Comparison of ENCODE assay signal across 16 cellular contexts in genomic region chr7:44067064-44067951, GRCh38. TPM values are rescaled to one million over a fixed set of nuclear protein-coding genes. Genes with fewer than 3 reads are reported as not detected.
DNase-seq lines count a peak whose midpoint lies in the region; FAIRE-seq and TF ChIP-seq lines count a peak whose summit lies in the region.
"Had no signal": no experiment of that assay in that cellular context is flagged by ENCODE, and none has a peak within 500 bp of the region (broad histone marks: within the 10 kb centered on the region; RNA-seq: fewer than 3 reads in every experiment).

No MANE protein-coding gene starts in this region.

- H3K27me3 Mint-ChIP-seq in astrocyte (ENCODE audit: low read depth, unreplicated experiment) = no peaks in the 10 kb centered on the region
- H3K27me3 Mint-ChIP-seq: activated CD4-positive, alpha-beta memory T cell treated with anti-CD3 and anti-CD28 coated beads for 36 hours had no signal

- H3K9me3 ChIP-seq in astrocyte (ENCODE audit: insufficient read depth, low read depth, low read length) (no peaks in the 10 kb centered on the region), osteoblast (ENCODE audit: low read depth, low read length) (no peaks in the 10 kb centered on the region)
- H3K9me3 ChIP-seq: body of pancreas, esophagus squamous epithelium, SJCRH30 had no signal

- no peak overlapping the region for H3K4me3 Mint-ChIP-seq in astrocyte (ENCODE audit: unreplicated experiment)
- H3K4me3 Mint-ChIP-seq: activated CD4-positive, alpha-beta memory T cell treated with anti-CD3 and anti-CD28 coated beads for 36 hours had no signal

- H3K36me3 Mint-ChIP-seq in astrocyte (ENCODE audit: low read depth, unreplicated experiment) = peaks cover 3% of the 10 kb centered on the region

- H3K4me3 ChIP-seq in astrocyte (ENCODE audit: insufficient read depth, low read depth, low read length) (no peak overlapping the region), osteoblast (ENCODE audit: insufficient read depth, low read length) (no peak overlapping the region)
- H3K4me3 ChIP-seq: body of pancreas, esophagus squamous epithelium, SJCRH30 had no signal

- H3K36me3 ChIP-seq in astrocyte (ENCODE audit: insufficient read depth, low read length) (no peaks in the 10 kb centered on the region), osteoblast (ENCODE audit: insufficient read depth, low read length) (no peaks in the 10 kb centered on the region)
- H3K36me3 ChIP-seq: SJCRH30 had no signal

- H3K27me3 ChIP-seq in astrocyte (ENCODE audit: insufficient read depth, low read length) (peaks cover 3% of the 10 kb centered on the region), osteoblast (ENCODE audit: insufficient read depth, low read length) (no peaks in the 10 kb centered on the region)
- H3K27me3 ChIP-seq: body of pancreas, esophagus squamous epithelium, SJCRH30 had no signal

- H3K4me1 ChIP-seq in astrocyte (ENCODE audit: insufficient read depth, low read length) (peaks cover 8% of the 10 kb centered on the region), osteoblast (ENCODE audit: insufficient read depth, low read length) (peaks cover 12% of the 10 kb centered on the region)

- H3K79me2 ChIP-seq in astrocyte (ENCODE audit: insufficient read depth, low read length) (no peaks in the 10 kb centered on the region), osteoblast (ENCODE audit: insufficient read depth, low read length) (no peaks in the 10 kb centered on the region)

- DNase-seq in NCI-H1092 treated with DMSO at 0.1 percent for 48 hours (lab: John Stamatoyannopoulos, UW) (peak; percentile 19), NCI-H1092 (lab: John Stamatoyannopoulos, UW) (no peak), astrocyte (ENCODE audit: low read depth) (no peak), osteoblast (ENCODE audit: insufficient read length, low spot score, missing footprints) (peak; percentile 59), NCI-H146 treated with DMSO at 0.1 percent for 48 hours (lab: John Stamatoyannopoulos, UW; ENCODE audit: unreplicated experiment) (no peak), GM19239 (ENCODE audit: insufficient read length, low spot score) (no peak), substantia nigra (lab: John Stamatoyannopoulos, UW) (no peak)
- DNase-seq: activated CD4-positive, alpha-beta memory T cell treated with anti-CD3 and anti-CD28 coated beads for 36 hours; esophagus squamous epithelium; NCI-H2081 treated with DMSO at 0.1 percent for 48 hours; occipital lobe had no signal

- H4K20me1 ChIP-seq in astrocyte (ENCODE audit: insufficient read depth, low read length) = peaks cover 39% of the 10 kb centered on the region
- peaks cover 15% of the 10 kb centered on the region for H4K20me1 ChIP-seq in osteoblast (ENCODE audit: insufficient read depth, low read length)

- H3K27ac ChIP-seq in astrocyte (ENCODE audit: low read depth, low read length) = no peak overlapping the region
- H3K27ac ChIP-seq in osteoblast (ENCODE audit: low read depth, low read length) = no peak overlapping the region
- no peak overlapping the region for H3K27ac ChIP-seq in substantia nigra (ENCODE audit: low read depth, low read length, poor library complexity, severe bottlenecking)
- H3K27ac ChIP-seq: body of pancreas, esophagus squamous epithelium, SJCRH30 had no signal

- H2AFZ ChIP-seq in astrocyte (ENCODE audit: low read depth, low read length) = no peak overlapping the region
- H2AFZ ChIP-seq in osteoblast (ENCODE audit: low read length) = no peak overlapping the region

- FAIRE-seq in astrocyte (lab: Jason Lieb, UNC) (no peak), GM19239 (lab: Jason Lieb, UNC) (no peak)
- FAIRE-seq: A204.1 had no signal

- H3K4me2 ChIP-seq in astrocyte (ENCODE audit: low read length) (no peak overlapping the region), osteoblast (ENCODE audit: insufficient read depth, low read length) (no peak overlapping the region)

- H3K9me3 Mint-ChIP-seq in astrocyte (ENCODE audit: unreplicated experiment) = no peaks in the 10 kb centered on the region
- H3K9me3 Mint-ChIP-seq: activated CD4-positive, alpha-beta memory T cell treated with anti-CD3 and anti-CD28 coated beads for 36 hours had no signal

- TF ChIP-seq CTCF in astrocyte (IDR thresholded peaks at IDR 0.05; ENCODE audit: insufficient read depth, low read depth, low read length) (no peak), osteoblast (IDR thresholded peaks at IDR 0.05; ENCODE audit: extremely low read depth, low read depth, low read length) (no peak)

- TF ChIP-seq POLR2A in GM19193 (IDR thresholded peaks at IDR 0.05; ENCODE audit: extremely low read depth, insufficient read depth, insufficient read length) = peak; percentile 45

- no peak overlapping the region for H3K9ac ChIP-seq in astrocyte (ENCODE audit: low read length)

- peak overlapping the region; percentile 19 for H3K27ac Mint-ChIP-seq in astrocyte (ENCODE audit: unreplicated experiment)
- H3K27ac Mint-ChIP-seq: activated CD4-positive, alpha-beta memory T cell treated with anti-CD3 and anti-CD28 coated beads for 36 hours had no signal

- peaks cover 20% of the 10 kb centered on the region for H3K4me1 Mint-ChIP-seq in astrocyte (ENCODE audit: low read depth, unreplicated experiment)

RNA-seq across cellular contexts. Expression of gene PGAM2, which starts 1.9 kb away (rescaled TPM):
- 0.70 and 0.79 TPM in 2 replicates for total RNA-seq in astrocyte
- total RNA-seq in osteoblast = 0.29 and 0.36 TPM in 2 replicates
- total RNA-seq: Daoy, SJCRH30 had no signal

RNA-seq across cellular contexts. Expression of gene POLM, which starts 15.0 kb away (rescaled TPM):
- total RNA-seq in astrocyte (9.6 and 10.6 TPM in 2 replicates), osteoblast (35.9 and 40.9 TPM in 2 replicates)

RNA-seq across cellular contexts. Expression of gene DBNL, which starts 22.8 kb away (rescaled TPM):
- 85.0 and 94.9 TPM in 2 replicates for total RNA-seq in astrocyte
- 97.5 and 105 TPM in 2 replicates for total RNA-seq in osteoblast

RNA-seq across cellular contexts. Expression of gene AEBP1, which starts 36.8 kb away (rescaled TPM):
- total RNA-seq in astrocyte = 65.0 and 102 TPM in 2 replicates
- 219 and 267 TPM in 2 replicates for total RNA-seq in osteoblast
- total RNA-seq: Daoy had no signal

RNA-seq across cellular contexts. Expression of gene POLD2, which starts 56.0 kb away (rescaled TPM):
- total RNA-seq in astrocyte = 59.9 and 67.7 TPM in 2 replicates
- total RNA-seq in osteoblast = 69.2 and 80.3 TPM in 2 replicates

Comparison
In these comparisons a context has a peak if more than half of its experiments do, and no peak if none do; other contexts are left out.
1. DNase-seq: peak in NCI-H1092 treated with DMSO at 0.1 percent for 48 hours (single experiment) and osteoblast (single experiment); none in NCI-H1092 (single experiment), astrocyte (single experiment), NCI-H146 treated with DMSO at 0.1 percent for 48 hours (single experiment), GM19239 (single experiment) and substantia nigra (0 of 49).